ENCODE assay signal across 27 cellular contexts in genomic region chr3:38576131-38577088, GRCh38.
DNase-seq lines count a peak whose midpoint lies in the region; ATAC-seq and TF ChIP-seq lines count a peak whose summit lies in the region.
"Had no signal": no experiment of that assay in that cellular context is flagged by ENCODE, and none has a peak within 500 bp of the region (broad histone marks: within the 10 kb centered on the region; RNA-seq: fewer than 3 reads in every experiment).

No MANE protein-coding gene starts in this region.

- H3K4me1 Mint-ChIP-seq in activated CD8-positive, alpha-beta T cell treated with anti-CD3 and anti-CD28 coated beads, Interleukin-2, amount 10 ng/mL, durations not matched to agents 7 days and 5 days (ENCODE audit: low read depth): no peaks in the 10 kb centered on the region
- H3K4me1 Mint-ChIP-seq in activated CD8-positive, alpha-beta T cell treated with anti-CD3 and anti-CD28 coated beads for 36 hours (ENCODE audit: low read depth): no peaks in the 10 kb centered on the region
- no peaks in the 10 kb centered on the region for H3K4me1 Mint-ChIP-seq in activated B cell treated with CpG ODN at 0.5 μM for 24 hours
- H3K4me1 Mint-ChIP-seq in effector memory CD8-positive, alpha-beta T cell (ENCODE audit: low read depth in 2 of 2): no peaks in the 10 kb centered on the region
- H3K4me1 Mint-ChIP-seq: naive B cell, T-helper 17 cell had no signal

- H3K27me3 ChIP-seq in stomach: no peaks in the 10 kb centered on the region
- H3K27me3 ChIP-seq: BE2C, dorsolateral prefrontal cortex, pancreas, right lobe of liver had no signal

- DNase-seq in activated CD8-positive, alpha-beta T cell treated with anti-CD3 and anti-CD28 coated beads, Interleukin-2, amount 10 ng/mL, durations not matched to agents 7 days and 5 days: peak; percentile 13
- no peak for DNase-seq in activated CD8-positive, alpha-beta T cell treated with anti-CD3 and anti-CD28 coated beads for 36 hours
- DNase-seq in activated B cell treated with CpG ODN at 0.5 μM for 24 hours (peak; percentile 6), left lobe of liver (ENCODE audit: low spot score) (peak; percentile 39), stomach (peak; percentile 17), activated gamma-delta T cell treated with Interleukin-2 at 50 U/mL for 16 hours (no peak), KG1 (lab: John Stamatoyannopoulos, UW) (no peak)
- no peak for DNase-seq in effector memory CD8-positive, alpha-beta T cell
- DNase-seq: activated CD4-positive, alpha-beta T cell treated with anti-CD3 and anti-CD28 coated beads, Interleukin-2, amount 50 U/mL, for 1 hour; aorta; BE2C; central memory CD4-positive, alpha-beta T cell; dorsolateral prefrontal cortex; foreskin fibroblast; Karpas-422; MV-4-11; naive B cell; NCI-H2171; NCI-H526; right lobe of liver; T-helper 17 cell had no signal

- no peaks in the 10 kb centered on the region for H3K36me3 ChIP-seq in stomach
- H3K36me3 ChIP-seq: BE2C, pancreas, right lobe of liver, thoracic aorta had no signal

- TF ChIP-seq CTCF in activated CD8-positive, alpha-beta T cell treated with anti-CD3 and anti-CD28 coated beads for 36 hours (IDR thresholded peaks at IDR 0.05): no peak
- TF ChIP-seq CTCF in activated B cell treated with CpG ODN at 0.5 μM for 24 hours (IDR thresholded peaks at IDR 0.05) (no peak), stomach (IDR thresholded peaks at IDR 0.05) (no peak)

- CTCF ChIA-PET in activated CD8-positive, alpha-beta T cell treated with anti-CD3 and anti-CD28 coated beads, Interleukin-2, amount 10 ng/mL, durations not matched to agents 7 days and 5 days (lab: Charles Lee): interaction anchor here (0.7 kb wide), 1 partner anchor 37 kb away, joined by 3 read pairs; no protein-coding TSS in a partner anchor
- CTCF ChIA-PET in activated CD8-positive, alpha-beta T cell treated with anti-CD3 and anti-CD28 coated beads for 36 hours (lab: Charles Lee): no interaction called here
- CTCF ChIA-PET in activated B cell treated with CpG ODN at 0.5 μM for 24 hours (lab: Charles Lee): no interaction called here

- no peaks in the 10 kb centered on the region for H3K27me3 Mint-ChIP-seq in activated CD8-positive, alpha-beta T cell treated with anti-CD3 and anti-CD28 coated beads, Interleukin-2, amount 10 ng/mL, durations not matched to agents 7 days and 5 days (ENCODE audit: low read depth)
- H3K27me3 Mint-ChIP-seq in activated CD8-positive, alpha-beta T cell treated with anti-CD3 and anti-CD28 coated beads for 36 hours: no peaks in the 10 kb centered on the region
- H3K27me3 Mint-ChIP-seq in activated B cell treated with CpG ODN at 0.5 μM for 24 hours: peaks cover 5% of the 10 kb centered on the region
- peaks cover 14 to 33% of the 10 kb centered on the region in 2 donors for H3K27me3 Mint-ChIP-seq in effector memory CD8-positive, alpha-beta T cell

- intact Hi-C loops in activated CD8-positive, alpha-beta T cell treated with anti-CD3 and anti-CD28 coated beads for 36 hours (cut with micrococcal nuclease): no loop called here
- intact Hi-C loops in activated B cell treated with CpG ODN at 0.5 μM for 24 hours (cut with micrococcal nuclease): no loop called here
- intact Hi-C loops in stomach (cut with DNase I; ENCODE audit: low total_unique reads): no loop called here

- no peaks in the 10 kb centered on the region for H3K4me1 ChIP-seq in stomach
- H3K4me1 ChIP-seq: A549, pancreas, right lobe of liver had no signal

- H3K4me3 ChIP-seq in stomach: no peak overlapping the region
- H3K4me3 ChIP-seq: A549, dorsolateral prefrontal cortex, pancreas, right lobe of liver, SK-N-MC, thoracic aorta had no signal

- no peak overlapping the region for H3K27ac Mint-ChIP-seq in activated CD8-positive, alpha-beta T cell treated with anti-CD3 and anti-CD28 coated beads, Interleukin-2, amount 10 ng/mL, durations not matched to agents 7 days and 5 days
- no peak overlapping the region for H3K27ac Mint-ChIP-seq in activated CD8-positive, alpha-beta T cell treated with anti-CD3 and anti-CD28 coated beads for 36 hours
- H3K27ac Mint-ChIP-seq in activated B cell treated with CpG ODN at 0.5 μM for 24 hours: no peak overlapping the region
- H3K27ac Mint-ChIP-seq in effector memory CD8-positive, alpha-beta T cell: no peak overlapping the region
- H3K27ac Mint-ChIP-seq: activated naive CD4-positive, alpha-beta T cell treated with anti-CD3 and anti-CD28 coated beads, Interleukin-2, amount 50 U/mL, for 72 hours; naive B cell; T-helper 17 cell had no signal

- no peak for TF ChIP-seq EP300 in stomach (IDR thresholded peaks at IDR 0.05)

- no peak overlapping the region for H3K27ac ChIP-seq in stomach
- H3K27ac ChIP-seq: A549, dorsolateral prefrontal cortex, epithelial cell of prostate, pancreas, right lobe of liver, SK-N-MC, thoracic aorta had no signal

- no peak for TF ChIP-seq POLR2A in stomach (IDR thresholded peaks at IDR 0.05)

- no peaks in the 10 kb centered on the region for H3K9me3 Mint-ChIP-seq in activated CD8-positive, alpha-beta T cell treated with anti-CD3 and anti-CD28 coated beads, Interleukin-2, amount 10 ng/mL, durations not matched to agents 7 days and 5 days (ENCODE audit: insufficient read depth)
- no peaks in the 10 kb centered on the region for H3K9me3 Mint-ChIP-seq in activated CD8-positive, alpha-beta T cell treated with anti-CD3 and anti-CD28 coated beads for 36 hours
- peaks cover 2% of the 10 kb centered on the region for H3K9me3 Mint-ChIP-seq in activated B cell treated with CpG ODN at 0.5 μM for 24 hours
- no peaks in the 10 kb centered on the region for H3K9me3 Mint-ChIP-seq in effector memory CD8-positive, alpha-beta T cell
- H3K9me3 Mint-ChIP-seq: activated naive CD4-positive, alpha-beta T cell treated with anti-CD3 and anti-CD28 coated beads, Interleukin-2, amount 50 U/mL, for 72 hours had no signal

- H3K36me3 Mint-ChIP-seq in activated CD8-positive, alpha-beta T cell treated with anti-CD3 and anti-CD28 coated beads, Interleukin-2, amount 10 ng/mL, durations not matched to agents 7 days and 5 days (ENCODE audit: low read depth): no peaks in the 10 kb centered on the region
- no peaks in the 10 kb centered on the region for H3K36me3 Mint-ChIP-seq in activated CD8-positive, alpha-beta T cell treated with anti-CD3 and anti-CD28 coated beads for 36 hours (ENCODE audit: low read depth)
- H3K36me3 Mint-ChIP-seq in activated B cell treated with CpG ODN at 0.5 μM for 24 hours (ENCODE audit: low read depth): no peaks in the 10 kb centered on the region
- H3K36me3 Mint-ChIP-seq in effector memory CD8-positive, alpha-beta T cell (ENCODE audit: insufficient read depth): no peaks in the 10 kb centered on the region
- H3K36me3 Mint-ChIP-seq: naive B cell had no signal

- H3K4me3 Mint-ChIP-seq in activated CD8-positive, alpha-beta T cell treated with anti-CD3 and anti-CD28 coated beads, Interleukin-2, amount 10 ng/mL, durations not matched to agents 7 days and 5 days: no peak overlapping the region
- no peak overlapping the region for H3K4me3 Mint-ChIP-seq in activated CD8-positive, alpha-beta T cell treated with anti-CD3 and anti-CD28 coated beads for 36 hours
- H3K4me3 Mint-ChIP-seq in activated B cell treated with CpG ODN at 0.5 μM for 24 hours: no peak overlapping the region
- no peak overlapping the region for H3K4me3 Mint-ChIP-seq in effector memory CD8-positive, alpha-beta T cell
- H3K4me3 Mint-ChIP-seq: naive B cell, T-helper 17 cell had no signal

- POLR2A ChIA-PET in activated CD8-positive, alpha-beta T cell treated with anti-CD3 and anti-CD28 coated beads, Interleukin-2, amount 10 ng/mL, durations not matched to agents 7 days and 5 days (lab: Charles Lee): no interaction called here
- POLR2A ChIA-PET in activated CD8-positive, alpha-beta T cell treated with anti-CD3 and anti-CD28 coated beads for 36 hours (lab: Charles Lee): no interaction called here
- POLR2A ChIA-PET in activated B cell treated with CpG ODN at 0.5 μM for 24 hours (lab: Charles Lee): no interaction called here

- H3K9me3 ChIP-seq in stomach: peaks cover 0 to 12% (median 7%) of the 10 kb centered on the region in 4 donors
- H3K9me3 ChIP-seq: BE2C, pancreas, right lobe of liver had no signal

- WGBS in stomach, 5 donors: 72 to 83% (median 80%) methylated on average over 14 to 15 of the region's 15 CpGs

- no peak for ATAC-seq in activated CD8-positive, alpha-beta T cell treated with anti-CD3 and anti-CD28 coated beads, Interleukin-2, amount 10 ng/mL, durations not matched to agents 7 days and 5 days
- no peak for ATAC-seq in activated CD8-positive, alpha-beta T cell treated with anti-CD3 and anti-CD28 coated beads for 36 hours
- ATAC-seq in activated B cell treated with CpG ODN at 0.5 μM for 24 hours (ENCODE audit: low read depth) (no peak), left lobe of liver (no peak)
- ATAC-seq in effector memory CD8-positive, alpha-beta T cell (replicated peaks): no peak
- ATAC-seq: activated naive CD4-positive, alpha-beta T cell treated with anti-CD3 and anti-CD28 coated beads, Interleukin-2, amount 50 U/mL, for 72 hours; pancreas; T-helper 17 cell had no signal

Comparison
In these comparisons a context has a peak if more than half of its experiments do, and no peak if none do; other contexts are left out.
1. DNase-seq: peak in activated CD8-positive, alpha-beta T cell treated with anti-CD3 and anti-CD28 coated beads, Interleukin-2, amount 10 ng/mL, durations not matched to agents 7 days and 5 days (single experiment), activated B cell treated with CpG ODN at 0.5 μM for 24 hours (single experiment), left lobe of liver (single experiment) and stomach (single experiment); none in activated CD8-positive, alpha-beta T cell treated with anti-CD3 and anti-CD28 coated beads for 36 hours (single experiment), effector memory CD8-positive, alpha-beta T cell (0 of 3), activated gamma-delta T cell treated with Interleukin-2 at 50 U/mL for 16 hours (single experiment) and KG1 (single experiment).